Comparison of ENCODE assay signal across 14 cellular contexts in the genomic region with DNA sequence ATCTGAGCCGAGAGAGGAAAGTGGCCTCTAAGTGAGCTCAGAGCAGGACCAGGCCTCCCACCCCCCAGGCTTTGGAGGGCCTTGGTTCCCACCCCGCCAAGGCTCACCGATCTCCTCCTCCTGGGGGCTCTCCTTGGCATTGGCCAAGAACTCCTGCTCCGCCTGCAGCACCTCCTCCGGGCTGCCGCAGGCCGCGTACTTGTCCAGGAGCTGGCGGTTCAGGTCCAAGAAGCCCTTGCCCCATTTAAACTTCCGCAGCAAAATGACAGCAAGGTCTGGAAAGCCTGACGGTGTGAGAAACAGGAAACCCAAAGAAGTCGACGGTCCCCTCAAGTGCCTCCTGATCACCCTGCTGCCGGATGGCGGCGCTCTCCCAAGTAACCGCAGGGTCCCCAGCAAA. TPM values are rescaled to one million over a fixed set of nuclear protein-coding genes. Genes with fewer than 3 reads are reported as not detected.
DNase-seq lines count a peak whose midpoint lies in the region; ATAC-seq and TF ChIP-seq lines count a peak whose summit lies in the region.
"Had no signal": no experiment of that assay in that cellular context is flagged by ENCODE, and none has a peak within 500 bp of the region (broad histone marks: within the 10 kb centered on the region; RNA-seq: fewer than 3 reads in every experiment).

No MANE protein-coding gene starts in this region.

- no peaks in the 10 kb centered on the region for H3K9me3 Mint-ChIP-seq in WTC11
- H3K9me3 Mint-ChIP-seq in glutamatergic neuron (ENCODE audit: unreplicated experiment): peaks cover 27% of the 10 kb centered on the region

- H3K4me1 ChIP-seq in left ventricle myocardium inferior (peaks cover 39% of the 10 kb centered on the region), right atrium auricular region (peaks cover 0 to 34% of the 10 kb centered on the region in 2 donors)

- H3K4me1 Mint-ChIP-seq in WTC11 (peaks cover 9% of the 10 kb centered on the region), glutamatergic neuron (ENCODE audit: low read depth, unreplicated experiment) (peaks cover 5% of the 10 kb centered on the region)

- intact Hi-C loops in left ventricle myocardium inferior (cut with micrococcal nuclease): no loop called here

- H3K36me3 ChIP-seq in left ventricle myocardium inferior (peaks cover 27% of the 10 kb centered on the region), right atrium auricular region (peaks cover 24% of the 10 kb centered on the region)
- H3K36me3 ChIP-seq: SJCRH30 had no signal

- ATAC-seq in WTC11: no peak

- POLR2A ChIA-PET in WTC11 (lab: Charles Lee): no interaction called here

- H3K27ac Mint-ChIP-seq in WTC11: no peak overlapping the region
- no peak overlapping the region for H3K27ac Mint-ChIP-seq in glutamatergic neuron (ENCODE audit: unreplicated experiment)

- peak overlapping the region; percentile 99 for H3K4me3 ChIP-seq in left ventricle myocardium inferior
- no peak overlapping the region for H3K4me3 ChIP-seq in right atrium auricular region
- H3K4me3 ChIP-seq: SJCRH30, thyroid gland had no signal

- TF ChIP-seq CTCF in left ventricle myocardium inferior (IDR thresholded peaks at IDR 0.05; ENCODE audit: borderline replicate concordance): no peak
- TF ChIP-seq CTCF in right atrium auricular region (IDR thresholded peaks at IDR 0.05): no peak
- TF ChIP-seq CTCF in WTC11 (IDR thresholded peaks at IDR 0.05): no peak
- TF ChIP-seq CTCF in glutamatergic neuron (IDR thresholded peaks at IDR 0.05; ENCODE audit: partially characterized antibody, unreplicated experiment): no peak

- H3K4me3 Mint-ChIP-seq in WTC11 (peak overlapping the region; percentile 76), glutamatergic neuron (ENCODE audit: unreplicated experiment) (peak overlapping the region; percentile 83)

- H3K27me3 Mint-ChIP-seq in WTC11 (ENCODE audit: low read depth) (no peaks in the 10 kb centered on the region), glutamatergic neuron (ENCODE audit: unreplicated experiment) (peaks cover 15% of the 10 kb centered on the region)

- DNase-seq in left ventricle myocardium inferior (no peak), right atrium auricular region (ENCODE audit: low spot score) (no peak), WTC11 (ENCODE audit: low spot score) (no peak), glutamatergic neuron (no peak), medulla oblongata (ENCODE audit: extremely low spot score) (no peak), H4 (ENCODE audit: low spot score) (no peak), NCI-H748 (lab: John Stamatoyannopoulos, UW; ENCODE audit: unreplicated experiment) (no peak), hypothalamus (lab: John Stamatoyannopoulos, UW) (no peak)
- DNase-seq: DMS53; midbrain; MV-4-11; SJCRH30; stimulated activated CD4-positive, alpha-beta T cell treated with anti-CD3 and anti-CD28 coated beads, Interleukin-15, amount 100 ng/mL, for 24 hours; thyroid gland had no signal

- CTCF ChIA-PET in WTC11 (lab: Charles Lee): interaction anchor here (0.5 to 1.6 kb wide), 2 partner anchors 8 to 21 kb away, joined by 3 to 7 read pairs; no protein-coding TSS in a partner anchor

- no peaks in the 10 kb centered on the region for H3K9me3 ChIP-seq in left ventricle myocardium inferior (replicated peaks)
- no peaks in the 10 kb centered on the region for H3K9me3 ChIP-seq in right atrium auricular region
- H3K9me3 ChIP-seq: SJCRH30, thyroid gland had no signal

- H3K27ac ChIP-seq in left ventricle myocardium inferior (replicated peaks) (no peak overlapping the region), right atrium auricular region (no peak overlapping the region)
- H3K27ac ChIP-seq: SJCRH30, thyroid gland had no signal

- H3K27me3 ChIP-seq in left ventricle myocardium inferior (ENCODE audit: low read depth) (no peaks in the 10 kb centered on the region), right atrium auricular region (no peaks in the 10 kb centered on the region)
- H3K27me3 ChIP-seq: SJCRH30, thyroid gland had no signal

- no peaks in the 10 kb centered on the region; the same call in 1 of the 2 replicates for H3K36me3 Mint-ChIP-seq in WTC11
- H3K36me3 Mint-ChIP-seq in glutamatergic neuron (ENCODE audit: unreplicated experiment): no peaks in the 10 kb centered on the region

TF ChIP-seq in WTC11, 78 proteins besides CTCF, POLR2A, EP300 and RAD21 (continues in another document):
- TF ChIP-seq USF2 (CRISPR knock-in tag; IDR thresholded peaks at IDR 0.05) (no peak), OVOL2 (CRISPR knock-in tag; IDR thresholded peaks at IDR 0.05; ENCODE audit: borderline replicate concordance) (no peak), HMGA2 (CRISPR knock-in tag; IDR thresholded peaks at IDR 0.05) (no peak), PRRX2 (CRISPR knock-in tag; IDR thresholded peaks at IDR 0.05) (no peak)
- TF ChIP-seq, protein P1, sequence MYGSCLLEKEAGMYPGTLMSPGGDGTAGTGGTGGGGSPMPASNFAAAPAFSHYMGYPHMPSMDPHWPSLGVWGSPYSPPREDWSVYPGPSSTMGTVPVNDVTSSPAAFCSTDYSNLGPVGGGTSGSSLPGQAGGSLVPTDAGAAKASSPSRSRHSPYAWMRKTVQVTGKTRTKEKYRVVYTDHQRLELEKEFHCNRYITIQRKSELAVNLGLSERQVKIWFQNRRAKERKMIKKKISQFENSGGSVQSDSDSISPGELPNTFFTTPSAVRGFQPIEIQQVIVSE (CRISPR knock-in tag; IDR thresholded peaks at IDR 0.05; ENCODE audit: borderline replicate concordance): no peak
- TF ChIP-seq, protein P2, sequence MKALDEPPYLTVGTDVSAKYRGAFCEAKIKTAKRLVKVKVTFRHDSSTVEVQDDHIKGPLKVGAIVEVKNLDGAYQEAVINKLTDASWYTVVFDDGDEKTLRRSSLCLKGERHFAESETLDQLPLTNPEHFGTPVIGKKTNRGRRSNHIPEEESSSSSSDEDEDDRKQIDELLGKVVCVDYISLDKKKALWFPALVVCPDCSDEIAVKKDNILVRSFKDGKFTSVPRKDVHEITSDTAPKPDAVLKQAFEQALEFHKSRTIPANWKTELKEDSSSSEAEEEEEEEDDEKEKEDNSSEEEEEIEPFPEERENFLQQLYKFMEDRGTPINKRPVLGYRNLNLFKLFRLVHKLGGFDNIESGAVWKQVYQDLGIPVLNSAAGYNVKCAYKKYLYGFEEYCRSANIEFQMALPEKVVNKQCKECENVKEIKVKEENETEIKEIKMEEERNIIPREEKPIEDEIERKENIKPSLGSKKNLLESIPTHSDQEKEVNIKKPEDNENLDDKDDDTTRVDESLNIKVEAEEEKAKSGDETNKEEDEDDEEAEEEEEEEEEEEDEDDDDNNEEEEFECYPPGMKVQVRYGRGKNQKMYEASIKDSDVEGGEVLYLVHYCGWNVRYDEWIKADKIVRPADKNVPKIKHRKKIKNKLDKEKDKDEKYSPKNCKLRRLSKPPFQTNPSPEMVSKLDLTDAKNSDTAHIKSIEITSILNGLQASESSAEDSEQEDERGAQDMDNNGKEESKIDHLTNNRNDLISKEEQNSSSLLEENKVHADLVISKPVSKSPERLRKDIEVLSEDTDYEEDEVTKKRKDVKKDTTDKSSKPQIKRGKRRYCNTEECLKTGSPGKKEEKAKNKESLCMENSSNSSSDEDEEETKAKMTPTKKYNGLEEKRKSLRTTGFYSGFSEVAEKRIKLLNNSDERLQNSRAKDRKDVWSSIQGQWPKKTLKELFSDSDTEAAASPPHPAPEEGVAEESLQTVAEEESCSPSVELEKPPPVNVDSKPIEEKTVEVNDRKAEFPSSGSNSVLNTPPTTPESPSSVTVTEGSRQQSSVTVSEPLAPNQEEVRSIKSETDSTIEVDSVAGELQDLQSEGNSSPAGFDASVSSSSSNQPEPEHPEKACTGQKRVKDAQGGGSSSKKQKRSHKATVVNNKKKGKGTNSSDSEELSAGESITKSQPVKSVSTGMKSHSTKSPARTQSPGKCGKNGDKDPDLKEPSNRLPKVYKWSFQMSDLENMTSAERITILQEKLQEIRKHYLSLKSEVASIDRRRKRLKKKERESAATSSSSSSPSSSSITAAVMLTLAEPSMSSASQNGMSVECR (CRISPR knock-in tag; IDR thresholded peaks at IDR 0.05; ENCODE audit: borderline replicate concordance): no peak

RNA-seq across cellular contexts. Expression of gene TSR3, which starts 1.7 kb away (rescaled TPM):
- total RNA-seq in left ventricle myocardium inferior (54.9 TPM), right atrium auricular region (10 to 100 TPM; 72.8 to 73.7 TPM), WTC11 (2021) (63.0 to 66.3 TPM (median 66.2 TPM) in 3 replicates), glutamatergic neuron (ENCODE audit: unreplicated experiment) (52.5 TPM)
- 41.5 and 53.8 TPM in 2 replicates for total RNA-seq in H4 (2014; rRNA removed; shearing (Covaris generic))

RNA-seq across cellular contexts. Expression of gene GNPTG, which starts 1.8 kb away (rescaled TPM):
- total RNA-seq in left ventricle myocardium inferior: 31.8 TPM
- 10 to 100 TPM; 31.8 to 46.7 TPM for total RNA-seq in right atrium auricular region
- total RNA-seq in WTC11 (2021): 31.1 to 39.1 TPM (median 35.9 TPM) in 3 replicates
- total RNA-seq in glutamatergic neuron (ENCODE audit: unreplicated experiment): 50.5 TPM
- total RNA-seq in H4 (2014; rRNA removed; shearing (Covaris generic)): 27.9 and 37.1 TPM in 2 replicates

RNA-seq across cellular contexts. Expression of gene BAIAP3, which starts 16.5 kb away (rescaled TPM):
- total RNA-seq in left ventricle myocardium inferior (3.9 TPM), right atrium auricular region (1 to 10 TPM in 1 of 2 donors, under 1 TPM in 1; 0.35 to 2.4 TPM), WTC11 (2021) (15.2 to 18.8 TPM (median 16.5 TPM) in 3 replicates), glutamatergic neuron (ENCODE audit: unreplicated experiment) (26.7 TPM)
- 0.06 and 1.3 TPM in 2 replicates for total RNA-seq in H4 (2014; rRNA removed; shearing (Covaris generic))

RNA-seq across cellular contexts. Expression of gene UBE2I, which starts 40.5 kb away (rescaled TPM):
- total RNA-seq in left ventricle myocardium inferior (86.2 TPM), right atrium auricular region (10 to 100 TPM; 58.8 to 59.5 TPM), WTC11 (2021) (211 to 229 TPM (median 222 TPM) in 3 replicates), glutamatergic neuron (ENCODE audit: unreplicated experiment) (256 TPM)
- total RNA-seq in H4 (2014; rRNA removed; shearing (Covaris generic)): 77.4 and 121 TPM in 2 replicates
